Comparison of ENCODE assay signal across 20 cellular contexts in genomic region chr17:16909472-16909871, GRCh38.
"Had no signal": no experiment of that assay in that cellular context is flagged by ENCODE, and none has a peak within 500 bp of the region (broad histone marks: within the 10 kb centered on the region; RNA-seq: fewer than 3 reads in every experiment).

No MANE protein-coding gene starts in this region.

- H3K4me1 Mint-ChIP-seq: central memory CD8-positive, alpha-beta T cell; natural killer cell had no signal

- H3K9me3 Mint-ChIP-seq: activated T-cell treated with anti-CD3 and anti-CD28 coated beads, Interleukin-2, amount 50 U/mL, for 4 hours; central memory CD8-positive, alpha-beta T cell; memory B cell; natural killer cell; T-helper 1 cell treated with Interleukin-12 subunit alpha and Interleukin-12 subunit beta and Interleukin-4 antibody, amounts not matched to agents 30 μg/mL and 1 μg/mL, for 36 hours had no signal

- H3K27ac ChIP-seq: brain microvascular endothelial cell, colonic mucosa, esophagus muscularis mucosa, gastroesophageal sphincter, tibial artery, uterus had no signal

- H3K36me3 Mint-ChIP-seq: memory B cell, natural killer cell had no signal

- ATAC-seq: activated T-cell treated with anti-CD3 and anti-CD28 coated beads, Interleukin-2, amount 50 U/mL, for 4 hours; gastroesophageal sphincter; natural killer cell had no signal

- H3K36me3 ChIP-seq: brain microvascular endothelial cell, colonic mucosa, esophagus muscularis mucosa, gastroesophageal sphincter, tibial artery, uterus had no signal

- H3K4me3 ChIP-seq: colonic mucosa, esophagus muscularis mucosa, gastroesophageal sphincter, tibial artery, uterus had no signal

- H3K4me1 ChIP-seq: colonic mucosa, esophagus muscularis mucosa, gastroesophageal sphincter, tibial artery, uterus had no signal

- H3K9me3 ChIP-seq: colonic mucosa, esophagus muscularis mucosa, gastroesophageal sphincter, tibial artery, uterus had no signal

- DNase-seq: activated CD4-positive, alpha-beta T cell treated with anti-CD3 and anti-CD28 coated beads, Interleukin-2, amount 50 U/mL, for 4 hours; activated CD4-positive, CD25-positive, alpha-beta regulatory T cell treated with anti-CD3 and anti-CD28 coated beads, Interleukin-2, amount 50 U/mL, for 72 hours; activated effector memory CD4-positive, alpha-beta T cell treated with anti-CD3 and anti-CD28 coated beads, Interleukin-2, amount 50 U/mL, for 16 hours; activated naive CD4-positive, alpha-beta T cell treated with anti-CD3 and anti-CD28 coated beads, Interleukin-2, amount 50 U/mL, for 16 hours; activated T-cell treated with anti-CD3 and anti-CD28 coated beads, Interleukin-2, amount 50 U/mL, for 4 hours; brain microvascular endothelial cell; colonic mucosa; natural killer cell; nucleus accumbens; retina; stimulated activated CD4-positive, alpha-beta T cell treated with anti-CD3 and anti-CD28 coated beads, Interleukin-12 subunit alpha, Interleukin-12 subunit beta, amount 100 ng/mL, for 4 hours; stimulated activated CD4-positive, alpha-beta T cell treated with anti-CD3 and anti-CD28 coated beads, Interleukin-1b, Interleukin-23, amount 100 ng/mL, for 48 hours; stimulated activated CD8-positive, alpha-beta memory T cell treated with anti-CD3 and anti-CD28 coated beads, Interleukin-4, amount 100 ng/mL, for 48 hours; uterus had no signal

- H3K27ac Mint-ChIP-seq: memory B cell; natural killer cell; T-helper 1 cell treated with Interleukin-12 subunit alpha and Interleukin-12 subunit beta and Interleukin-4 antibody, amounts not matched to agents 30 μg/mL and 1 μg/mL, for 36 hours had no signal

- H3K4me3 Mint-ChIP-seq: activated T-cell treated with anti-CD3 and anti-CD28 coated beads, Interleukin-2, amount 50 U/mL, for 4 hours; central memory CD8-positive, alpha-beta T cell; memory B cell; natural killer cell; T-helper 1 cell treated with Interleukin-12 subunit alpha and Interleukin-12 subunit beta and Interleukin-4 antibody, amounts not matched to agents 30 μg/mL and 1 μg/mL, for 36 hours had no signal

- H3K27me3 ChIP-seq: brain microvascular endothelial cell, uterus had no signal
